22 cellular contexts compared by ENCODE assay signal in genomic region chr1:29470788-29471119, GRCh38.
"Had no signal": no experiment of that assay in that cellular context is flagged by ENCODE, and none has a peak within 500 bp of the region (broad histone marks: within the 10 kb centered on the region; RNA-seq: fewer than 3 reads in every experiment).

No MANE protein-coding gene starts in this region.

- H3K4me3 ChIP-seq: MG63, PC-9 had no signal

- H3K4me2 ChIP-seq: PC-9 had no signal

- ATAC-seq: activated naive CD4-positive, alpha-beta T cell treated with anti-CD3 and anti-CD28 coated beads, Interleukin-2, amount 50 U/mL, for 72 hours; activated naive CD8-positive, alpha-beta T cell treated with anti-CD3 and anti-CD28 coated beads, Interleukin-2, amount 50 U/mL, for 24 hours; activated T-cell treated with anti-CD3 and anti-CD28 coated beads, Interleukin-2, amount 50 U/mL, for 4 hours; T-cell had no signal

- H3K9me3 Mint-ChIP-seq: activated CD4-positive, alpha-beta memory T cell treated with anti-CD3 and anti-CD28 coated beads for 36 hours; activated CD4-positive, alpha-beta T cell treated with anti-CD3 and anti-CD28 coated beads, Interleukin-2, amount 10 ng/mL, durations not matched to agents 7 days and 5 days; activated T-cell treated with anti-CD3 and anti-CD28 coated beads, Interleukin-2, amount 50 U/mL, for 4 hours had no signal

- H3K4me3 Mint-ChIP-seq: activated CD4-positive, alpha-beta memory T cell treated with anti-CD3 and anti-CD28 coated beads for 36 hours; activated CD4-positive, alpha-beta T cell treated with anti-CD3 and anti-CD28 coated beads, Interleukin-2, amount 10 ng/mL, durations not matched to agents 7 days and 5 days; activated naive CD8-positive, alpha-beta T cell treated with anti-CD3 and anti-CD28 coated beads, Interleukin-2, amount 50 U/mL, for 24 hours; activated T-cell treated with anti-CD3 and anti-CD28 coated beads, Interleukin-2, amount 50 U/mL, for 4 hours; brain; T-cell had no signal

- H3K27me3 ChIP-seq: MG63 had no signal

- DNase-seq: activated CD4-positive, alpha-beta memory T cell treated with anti-CD3 and anti-CD28 coated beads for 36 hours; activated CD4-positive, alpha-beta T cell treated with anti-CD3 and anti-CD28 coated beads, Interleukin-2, amount 10 ng/mL, durations not matched to agents 7 days and 5 days; activated CD4-positive, CD25-positive, alpha-beta regulatory T cell; activated CD8-positive, alpha-beta memory T cell treated with anti-CD3 and anti-CD28 coated beads for 24 hours; activated naive CD4-positive, alpha-beta T cell treated with Interleukin-2 at 50 U/mL for 16 hours; activated naive CD8-positive, alpha-beta T cell treated with anti-CD3 and anti-CD28 coated beads, Interleukin-2, amount 50 U/mL, for 24 hours; activated T-cell treated with anti-CD3 and anti-CD28 coated beads, Interleukin-2, amount 50 U/mL, for 4 hours; amygdala; MG63; MV-4-11; NCI-H1417 treated with DMSO at 0.1 percent for 48 hours; NCI-H2029 treated with DMSO at 0.1 percent for 48 hours; NCI-H345; NCI-H510A; NCI-H526 treated with DMSO at 0.1 percent for 48 hours; PC-9; SIG-M5; T-cell; T-helper 2 cell; T1000 had no signal

- H3K4me1 Mint-ChIP-seq: activated CD4-positive, alpha-beta T cell treated with anti-CD3 and anti-CD28 coated beads, Interleukin-2, amount 10 ng/mL, durations not matched to agents 7 days and 5 days; activated naive CD8-positive, alpha-beta T cell treated with anti-CD3 and anti-CD28 coated beads, Interleukin-2, amount 50 U/mL, for 24 hours; T-cell had no signal

- H2AFZ ChIP-seq: PC-9 had no signal

- H3K36me3 Mint-ChIP-seq: activated CD4-positive, alpha-beta memory T cell treated with anti-CD3 and anti-CD28 coated beads for 36 hours; activated naive CD4-positive, alpha-beta T cell treated with anti-CD3 and anti-CD28 coated beads, Interleukin-2, amount 50 U/mL, for 72 hours; brain; T-cell had no signal

- H3K27ac ChIP-seq: PC-9 had no signal

- H3K9me3 ChIP-seq: MG63 had no signal

- H3K36me3 ChIP-seq: MG63 had no signal

- H3K27ac Mint-ChIP-seq: activated CD4-positive, alpha-beta memory T cell treated with anti-CD3 and anti-CD28 coated beads for 36 hours; activated CD4-positive, alpha-beta T cell treated with anti-CD3 and anti-CD28 coated beads, Interleukin-2, amount 10 ng/mL, durations not matched to agents 7 days and 5 days; activated naive CD8-positive, alpha-beta T cell treated with anti-CD3 and anti-CD28 coated beads, Interleukin-2, amount 50 U/mL, for 24 hours; brain; T-cell had no signal
